Comparison of ENCODE assay signal across 14 cellular contexts in genomic region chr1:51488372-51489050, GRCh38. TPM values are rescaled to one million over a fixed set of nuclear protein-coding genes. Genes with fewer than 3 reads are reported as not detected.
A peak's percentile ranks its signal among the peaks of the same experiment; 100 is the strongest.
DNase-seq lines count a peak whose midpoint lies in the region; ATAC-seq and TF ChIP-seq lines count a peak whose summit lies in the region.
"Had no signal": no experiment of that assay in that cellular context is flagged by ENCODE, and none has a peak within 500 bp of the region (broad histone marks: within the 10 kb centered on the region; RNA-seq: fewer than 3 reads in every experiment).

No MANE protein-coding gene starts in this region.

- no peaks in the 10 kb centered on the region for H3K27me3 ChIP-seq in Panc1 (ENCODE audit: control insufficient read depth, insufficient read depth, low read length)

- H3K36me3 Mint-ChIP-seq in naive B cell: no peaks in the 10 kb centered on the region

- peak overlapping the region in 2 of 8 donors; percentile 25 to 50 for H3K4me3 Mint-ChIP-seq in naive B cell
- H3K4me3 Mint-ChIP-seq: activated CD8-positive, alpha-beta memory T cell treated with anti-CD3 and anti-CD28 coated beads, Interleukin-2, amount 10 ng/mL, durations not matched to agents 7 days and 5 days; activated naive CD8-positive, alpha-beta T cell; HFFc6 had no signal

- H3K9me3 ChIP-seq in Panc1 (ENCODE audit: control insufficient read depth, insufficient read depth, low read depth, low read length): no peaks in the 10 kb centered on the region

- H3K27me3 Mint-ChIP-seq in naive B cell: no peaks in the 10 kb centered on the region
- H3K27me3 Mint-ChIP-seq: activated CD8-positive, alpha-beta memory T cell treated with anti-CD3 and anti-CD28 coated beads, Interleukin-2, amount 10 ng/mL, durations not matched to agents 7 days and 5 days; activated naive CD8-positive, alpha-beta T cell; effector memory CD8-positive, alpha-beta T cell had no signal

- BruUV-seq in Panc1 (replicated peaks; lab: Mats Ljungman, UMichigan): no TSS peak

- no peak for TF ChIP-seq CTCF in Panc1 (IDR thresholded peaks at IDR 0.05)

- H3K36me3 ChIP-seq in Panc1 (ENCODE audit: control insufficient read depth, insufficient read depth, low read length): no peaks in the 10 kb centered on the region

- POLR2A ChIA-PET in Panc1 (lab: Charles Lee): interaction anchor here (0.6 kb wide), 1 partner anchor 364 kb away, joined by 5 read pairs; no protein-coding TSS in a partner anchor

- H3K4me3 ChIP-seq in Panc1 (ENCODE audit: low read depth in 2 of 2, low read length in 2 of 2): no peak overlapping the region

- 0 out of 2 replicates have a peak overlapping the region, but pooled peaks have one; percentile 26 for H3K27ac ChIP-seq in Panc1 (ENCODE audit: low read length)

- intact Hi-C loops in Panc1 (cut with micrococcal nuclease; ENCODE audit: unreplicated experiment): no loop called here
- intact Hi-C loops in posterior vena cava (cut with DNase I): no loop called here

- CTCF ChIA-PET in Panc1 (lab: Charles Lee): no interaction called here

- H3K4me1 Mint-ChIP-seq in naive B cell: peaks cover 31 to 57% (median 40%) of the 10 kb centered on the region in 3 donors

- ATAC-seq in Panc1: peak; percentile 57; the same call in 1 of the 2 replicates
- peak; percentile 18 for ATAC-seq in esophagus mucosa
- no peak for ATAC-seq in naive B cell (ENCODE audit: low read depth in 2 of 2)
- ATAC-seq: activated CD8-positive, alpha-beta memory T cell treated with anti-CD3 and anti-CD28 coated beads, Interleukin-2, amount 10 ng/mL, durations not matched to agents 7 days and 5 days; effector memory CD8-positive, alpha-beta T cell had no signal

- no peaks in the 10 kb centered on the region for H3K9me3 Mint-ChIP-seq in naive B cell
- H3K9me3 Mint-ChIP-seq: effector memory CD8-positive, alpha-beta T cell; HFFc6 had no signal

- peaks cover 24% of the 10 kb centered on the region for H3K4me1 ChIP-seq in Panc1 (ENCODE audit: control insufficient read depth, insufficient read depth, low read length)

- H3K27ac Mint-ChIP-seq in naive B cell: peak overlapping the region in 5 of 6 donors; percentile 2 to 90 (median 52)
- H3K27ac Mint-ChIP-seq: activated CD8-positive, alpha-beta memory T cell treated with anti-CD3 and anti-CD28 coated beads, Interleukin-2, amount 10 ng/mL, durations not matched to agents 7 days and 5 days; activated naive CD8-positive, alpha-beta T cell; HFFc6 had no signal

- peak; percentile 14 for DNase-seq in EH (ENCODE audit: low read depth)
- no peak for DNase-seq in Panc1 (ENCODE audit: low read depth, low spot score)
- no peak for DNase-seq in naive B cell
- DNase-seq in ecto neural progenitor cell (ENCODE audit: low spot score): no peak
- DNase-seq in activated CD8-positive, alpha-beta memory T cell treated with anti-CD3 and anti-CD28 coated beads for 24 hours: no peak
- no peak for DNase-seq in posterior vena cava (ENCODE audit: low spot score)
- no peak for DNase-seq in stimulated activated CD4-positive, alpha-beta T cell treated with anti-CD3 and anti-CD28 coated beads, Interleukin-2, amount 100 ng/mL, for 48 hours
- DNase-seq: activated CD8-positive, alpha-beta memory T cell treated with anti-CD3 and anti-CD28 coated beads, Interleukin-2, amount 10 ng/mL, durations not matched to agents 7 days and 5 days; effector memory CD8-positive, alpha-beta T cell; HFFc6; hypothalamus; T-helper 9 cell had no signal

- in situ Hi-C loops in Panc1 (cut with HindIII; ENCODE audit: low pct_unique_long_range_greater_than_20kb, low sequenced_read_pairs): no loop called here

RNA-seq across cellular contexts. Expression of gene EPS15, which starts 30.6 kb away (rescaled TPM):
- total RNA-seq in Panc1 (2021; ENCODE audit: unreplicated experiment): 54.4 TPM
- 15.4 TPM for polyA plus RNA-seq in Panc1 (2012; ENCODE audit: insufficient read length)
- 33.1 TPM for total RNA-seq in esophagus mucosa
- polyA plus RNA-seq in naive B cell (ENCODE audit: low read depth in 6 of 6): 10 to 100 TPM; 40.6 to 76.5 (median 67.9) TPM
- total RNA-seq in posterior vena cava: 10 to 100 TPM; 79.6 to 81.1 TPM

Comparison
In these comparisons a context has a peak if more than half of its experiments do, and no peak if none do; other contexts are left out.
1. ATAC-seq: peak in Panc1 (single experiment) and esophagus mucosa (single experiment); none in naive B cell (0 of 2).